In the genomic region with DNA sequence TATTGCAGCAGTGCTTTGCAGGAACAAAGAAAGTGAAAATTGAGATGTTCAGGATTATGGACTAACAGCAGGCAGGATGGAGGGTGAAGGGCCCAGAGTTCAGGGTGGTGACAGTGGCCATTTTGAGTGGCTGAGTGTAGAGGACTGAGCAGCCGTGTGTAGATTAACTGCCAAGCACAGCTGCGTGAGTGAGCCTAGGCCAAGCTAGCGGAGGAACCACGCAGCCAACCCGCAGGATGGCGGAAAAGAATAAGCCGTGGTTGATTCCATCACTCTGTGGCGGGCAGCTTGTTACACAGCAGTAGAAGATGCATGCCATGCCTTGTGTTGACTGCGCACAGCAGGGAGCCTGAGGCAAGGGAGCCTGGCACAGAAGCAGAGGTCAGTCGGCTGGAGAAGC, we compare ENCODE assay signal across 1 cellular context.
TF ChIP-seq lines count a peak whose summit lies in the region.

No MANE protein-coding gene starts in this region.

TF ChIP-seq in GM23338, 12 proteins besides CTCF, POLR2A, EP300 and RAD21:
- no peak for TF ChIP-seq ZNF331 (CRISPR knock-in tag; IDR thresholded peaks at IDR 0.05; ENCODE audit: low read depth)
- TF ChIP-seq JUNB (IDR thresholded peaks at IDR 0.05; ENCODE audit: unreplicated experiment) = no peak
- TF ChIP-seq NANOG (IDR thresholded peaks at IDR 0.05; ENCODE audit: borderline replicate concordance) = no peak
- TF ChIP-seq, protein P1, sequence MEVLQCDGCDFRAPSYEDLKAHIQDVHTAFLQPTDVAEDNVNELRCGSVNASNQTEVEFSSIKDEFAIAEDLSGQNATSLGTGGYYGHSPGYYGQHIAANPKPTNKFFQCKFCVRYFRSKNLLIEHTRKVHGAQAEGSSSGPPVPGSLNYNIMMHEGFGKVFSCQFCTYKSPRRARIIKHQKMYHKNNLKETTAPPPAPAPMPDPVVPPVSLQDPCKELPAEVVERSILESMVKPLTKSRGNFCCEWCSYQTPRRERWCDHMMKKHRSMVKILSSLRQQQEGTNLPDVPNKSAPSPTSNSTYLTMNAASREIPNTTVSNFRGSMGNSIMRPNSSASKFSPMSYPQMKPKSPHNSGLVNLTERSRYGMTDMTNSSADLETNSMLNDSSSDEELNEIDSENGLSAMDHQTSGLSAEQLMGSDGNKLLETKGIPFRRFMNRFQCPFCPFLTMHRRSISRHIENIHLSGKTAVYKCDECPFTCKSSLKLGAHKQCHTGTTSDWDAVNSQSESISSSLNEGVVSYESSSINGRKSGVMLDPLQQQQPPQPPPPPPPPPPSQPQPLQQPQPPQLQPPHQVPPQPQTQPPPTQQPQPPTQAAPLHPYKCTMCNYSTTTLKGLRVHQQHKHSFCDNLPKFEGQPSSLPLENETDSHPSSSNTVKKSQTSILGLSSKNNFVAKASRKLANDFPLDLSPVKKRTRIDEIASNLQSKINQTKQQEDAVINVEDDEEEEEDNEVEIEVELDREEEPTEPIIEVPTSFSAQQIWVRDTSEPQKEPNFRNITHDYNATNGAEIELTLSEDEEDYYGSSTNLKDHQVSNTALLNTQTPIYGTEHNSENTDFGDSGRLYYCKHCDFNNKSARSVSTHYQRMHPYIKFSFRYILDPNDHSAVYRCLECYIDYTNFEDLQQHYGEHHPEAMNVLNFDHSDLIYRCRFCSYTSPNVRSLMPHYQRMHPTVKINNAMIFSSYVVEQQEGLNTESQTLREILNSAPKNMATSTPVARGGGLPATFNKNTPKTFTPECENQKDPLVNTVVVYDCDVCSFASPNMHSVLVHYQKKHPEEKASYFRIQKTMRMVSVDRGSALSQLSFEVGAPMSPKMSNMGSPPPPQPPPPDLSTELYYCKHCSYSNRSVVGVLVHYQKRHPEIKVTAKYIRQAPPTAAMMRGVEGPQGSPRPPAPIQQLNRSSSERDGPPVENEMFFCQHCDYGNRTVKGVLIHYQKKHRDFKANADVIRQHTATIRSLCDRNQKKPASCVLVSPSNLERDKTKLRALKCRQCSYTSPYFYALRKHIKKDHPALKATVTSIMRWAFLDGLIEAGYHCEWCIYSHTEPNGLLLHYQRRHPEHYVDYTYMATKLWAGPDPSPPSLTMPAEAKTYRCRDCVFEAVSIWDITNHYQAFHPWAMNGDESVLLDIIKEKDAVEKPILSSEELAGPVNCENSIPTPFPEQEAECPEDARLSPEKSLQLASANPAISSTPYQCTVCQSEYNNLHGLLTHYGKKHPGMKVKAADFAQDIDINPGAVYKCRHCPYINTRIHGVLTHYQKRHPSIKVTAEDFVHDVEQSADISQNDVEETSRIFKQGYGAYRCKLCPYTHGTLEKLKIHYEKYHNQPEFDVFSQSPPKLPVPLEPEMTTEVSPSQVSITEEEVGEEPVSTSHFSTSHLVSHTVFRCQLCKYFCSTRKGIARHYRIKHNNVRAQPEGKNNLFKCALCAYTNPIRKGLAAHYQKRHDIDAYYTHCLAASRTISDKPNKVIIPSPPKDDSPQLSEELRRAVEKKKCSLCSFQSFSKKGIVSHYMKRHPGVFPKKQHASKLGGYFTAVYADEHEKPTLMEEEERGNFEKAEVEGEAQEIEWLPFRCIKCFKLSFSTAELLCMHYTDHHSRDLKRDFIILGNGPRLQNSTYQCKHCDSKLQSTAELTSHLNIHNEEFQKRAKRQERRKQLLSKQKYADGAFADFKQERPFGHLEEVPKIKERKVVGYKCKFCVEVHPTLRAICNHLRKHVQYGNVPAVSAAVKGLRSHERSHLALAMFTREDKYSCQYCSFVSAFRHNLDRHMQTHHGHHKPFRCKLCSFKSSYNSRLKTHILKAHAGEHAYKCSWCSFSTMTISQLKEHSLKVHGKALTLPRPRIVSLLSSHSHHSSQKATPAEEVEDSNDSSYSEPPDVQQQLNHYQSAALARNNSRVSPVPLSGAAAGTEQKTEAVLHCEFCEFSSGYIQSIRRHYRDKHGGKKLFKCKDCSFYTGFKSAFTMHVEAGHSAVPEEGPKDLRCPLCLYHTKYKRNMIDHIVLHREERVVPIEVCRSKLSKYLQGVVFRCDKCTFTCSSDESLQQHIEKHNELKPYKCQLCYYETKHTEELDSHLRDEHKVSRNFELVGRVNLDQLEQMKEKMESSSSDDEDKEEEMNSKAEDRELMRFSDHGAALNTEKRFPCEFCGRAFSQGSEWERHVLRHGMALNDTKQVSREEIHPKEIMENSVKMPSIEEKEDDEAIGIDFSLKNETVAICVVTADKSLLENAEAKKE (CRISPR knock-in tag; IDR thresholded peaks at IDR 0.05) = no peak
- TF ChIP-seq EZH2phosphoT487 (IDR thresholded peaks at IDR 0.05; ENCODE audit: unreplicated experiment) = no peak
- TF ChIP-seq, protein P2, sequence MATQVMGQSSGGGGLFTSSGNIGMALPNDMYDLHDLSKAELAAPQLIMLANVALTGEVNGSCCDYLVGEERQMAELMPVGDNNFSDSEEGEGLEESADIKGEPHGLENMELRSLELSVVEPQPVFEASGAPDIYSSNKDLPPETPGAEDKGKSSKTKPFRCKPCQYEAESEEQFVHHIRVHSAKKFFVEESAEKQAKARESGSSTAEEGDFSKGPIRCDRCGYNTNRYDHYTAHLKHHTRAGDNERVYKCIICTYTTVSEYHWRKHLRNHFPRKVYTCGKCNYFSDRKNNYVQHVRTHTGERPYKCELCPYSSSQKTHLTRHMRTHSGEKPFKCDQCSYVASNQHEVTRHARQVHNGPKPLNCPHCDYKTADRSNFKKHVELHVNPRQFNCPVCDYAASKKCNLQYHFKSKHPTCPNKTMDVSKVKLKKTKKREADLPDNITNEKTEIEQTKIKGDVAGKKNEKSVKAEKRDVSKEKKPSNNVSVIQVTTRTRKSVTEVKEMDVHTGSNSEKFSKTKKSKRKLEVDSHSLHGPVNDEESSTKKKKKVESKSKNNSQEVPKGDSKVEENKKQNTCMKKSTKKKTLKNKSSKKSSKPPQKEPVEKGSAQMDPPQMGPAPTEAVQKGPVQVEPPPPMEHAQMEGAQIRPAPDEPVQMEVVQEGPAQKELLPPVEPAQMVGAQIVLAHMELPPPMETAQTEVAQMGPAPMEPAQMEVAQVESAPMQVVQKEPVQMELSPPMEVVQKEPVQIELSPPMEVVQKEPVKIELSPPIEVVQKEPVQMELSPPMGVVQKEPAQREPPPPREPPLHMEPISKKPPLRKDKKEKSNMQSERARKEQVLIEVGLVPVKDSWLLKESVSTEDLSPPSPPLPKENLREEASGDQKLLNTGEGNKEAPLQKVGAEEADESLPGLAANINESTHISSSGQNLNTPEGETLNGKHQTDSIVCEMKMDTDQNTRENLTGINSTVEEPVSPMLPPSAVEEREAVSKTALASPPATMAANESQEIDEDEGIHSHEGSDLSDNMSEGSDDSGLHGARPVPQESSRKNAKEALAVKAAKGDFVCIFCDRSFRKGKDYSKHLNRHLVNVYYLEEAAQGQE (IDR thresholded peaks at IDR 0.05; ENCODE audit: unreplicated experiment) = no peak
- no peak for TF ChIP-seq CREB1 (CRISPR knock-in tag; IDR thresholded peaks at IDR 0.05; ENCODE audit: low read depth)
- TF ChIP-seq POLR2AphosphoS5 (IDR thresholded peaks at IDR 0.05; ENCODE audit: low read depth) = no peak
- TF ChIP-seq, protein P3, sequence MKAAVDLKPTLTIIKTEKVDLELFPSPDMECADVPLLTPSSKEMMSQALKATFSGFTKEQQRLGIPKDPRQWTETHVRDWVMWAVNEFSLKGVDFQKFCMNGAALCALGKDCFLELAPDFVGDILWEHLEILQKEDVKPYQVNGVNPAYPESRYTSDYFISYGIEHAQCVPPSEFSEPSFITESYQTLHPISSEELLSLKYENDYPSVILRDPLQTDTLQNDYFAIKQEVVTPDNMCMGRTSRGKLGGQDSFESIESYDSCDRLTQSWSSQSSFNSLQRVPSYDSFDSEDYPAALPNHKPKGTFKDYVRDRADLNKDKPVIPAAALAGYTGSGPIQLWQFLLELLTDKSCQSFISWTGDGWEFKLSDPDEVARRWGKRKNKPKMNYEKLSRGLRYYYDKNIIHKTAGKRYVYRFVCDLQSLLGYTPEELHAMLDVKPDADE (IDR thresholded peaks at IDR 0.05) = no peak
- TF ChIP-seq STAT1 (IDR thresholded peaks at IDR 0.05; ENCODE audit: unreplicated experiment) = no peak
- TF ChIP-seq EZH2 (IDR thresholded peaks at IDR 0.05; ENCODE audit: low read depth, unreplicated experiment) = no peak
- no peak for TF ChIP-seq ZNF114 (CRISPR knock-in tag; IDR thresholded peaks at IDR 0.05)
